In the genomic region with DNA sequence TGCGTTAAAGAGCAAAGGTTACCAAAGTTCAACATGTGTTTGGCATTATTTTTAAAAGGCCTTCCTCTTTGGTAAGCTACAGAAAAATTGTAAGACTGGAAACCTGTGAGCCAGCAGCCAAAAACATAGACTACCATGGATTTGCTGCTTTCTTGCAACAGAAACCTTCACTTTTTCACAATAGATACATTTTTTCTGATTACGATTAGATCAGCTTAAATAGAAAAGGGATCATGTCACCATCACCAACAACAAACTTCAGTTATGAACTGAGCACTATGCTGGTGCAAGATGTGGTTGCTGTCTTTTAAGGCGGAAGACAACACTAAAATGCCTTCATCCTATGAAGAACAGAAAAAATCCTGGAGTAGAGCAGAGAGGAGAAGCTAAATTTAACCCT, we compare ENCODE assay signal across 21 cellular contexts.
"Had no signal": no experiment of that assay in that cellular context is flagged by ENCODE, and none has a peak within 500 bp of the region (broad histone marks: within the 10 kb centered on the region; RNA-seq: fewer than 3 reads in every experiment).

No MANE protein-coding gene starts in this region.

- H3K36me3 ChIP-seq: colonic mucosa, prostate gland, spleen had no signal

- H3K27ac ChIP-seq: colonic mucosa, prostate gland, spleen, VCaP had no signal

- DNase-seq: activated CD4-positive, alpha-beta T cell treated with anti-CD3 and anti-CD28 coated beads for 1 hour; activated CD4-positive, alpha-beta T cell treated with anti-CD3 and anti-CD28 coated beads, Interleukin-2, amount 50 U/mL, for 48 hours; activated CD8-positive, alpha-beta memory T cell treated with anti-CD3 and anti-CD28 coated beads, Interleukin-2, amount 10 ng/mL, durations not matched to agents 7 days and 5 days; activated effector memory CD4-positive, alpha-beta T cell treated with Interleukin-2 at 50 U/mL for 16 hours; activated T-cell treated with anti-CD3 and anti-CD28 coated beads, Interleukin-2, amount 50 U/mL, for 24 hours; amniotic stem cell; caudate nucleus; colonic mucosa; effector memory CD4-positive, alpha-beta T cell; hypothalamus; kidney glomerular epithelial cell; mesenchymal stem cell; natural killer cell; right cardiac atrium; spleen; stimulated activated naive CD8-positive, alpha-beta T cell treated with anti-CD3 and anti-CD28 coated beads, Interleukin-15, amount 100 ng/mL, for 72 hours; T-helper 1 cell; T1000 had no signal

- H3K4me3 Mint-ChIP-seq: activated CD8-positive, alpha-beta memory T cell treated with anti-CD3 and anti-CD28 coated beads, Interleukin-2, amount 10 ng/mL, durations not matched to agents 7 days and 5 days; activated naive CD4-positive, alpha-beta T cell treated with anti-CD3 and anti-CD28 coated beads, Interleukin-2, amount 50 U/mL, for 24 hours; activated T-cell treated with anti-CD3 and anti-CD28 coated beads, Interleukin-2, amount 50 U/mL, for 24 hours; natural killer cell; stimulated activated naive CD8-positive, alpha-beta T cell treated with anti-CD3 and anti-CD28 coated beads, Interleukin-15, amount 100 ng/mL, for 72 hours had no signal

- H3K9me3 ChIP-seq: colonic mucosa, prostate gland, spleen had no signal

- H3K27ac Mint-ChIP-seq: activated CD8-positive, alpha-beta memory T cell treated with anti-CD3 and anti-CD28 coated beads, Interleukin-2, amount 10 ng/mL, durations not matched to agents 7 days and 5 days; activated naive CD4-positive, alpha-beta T cell treated with anti-CD3 and anti-CD28 coated beads, Interleukin-2, amount 50 U/mL, for 24 hours; activated T-cell treated with anti-CD3 and anti-CD28 coated beads, Interleukin-2, amount 50 U/mL, for 24 hours; natural killer cell had no signal

- H3K36me3 Mint-ChIP-seq: activated CD8-positive, alpha-beta memory T cell treated with anti-CD3 and anti-CD28 coated beads, Interleukin-2, amount 10 ng/mL, durations not matched to agents 7 days and 5 days; activated naive CD4-positive, alpha-beta T cell treated with anti-CD3 and anti-CD28 coated beads, Interleukin-2, amount 50 U/mL, for 24 hours; natural killer cell had no signal

- H3K4me1 ChIP-seq: prostate gland had no signal

- ATAC-seq: activated CD8-positive, alpha-beta memory T cell treated with anti-CD3 and anti-CD28 coated beads, Interleukin-2, amount 10 ng/mL, durations not matched to agents 7 days and 5 days; natural killer cell; right cardiac atrium; stimulated activated naive CD8-positive, alpha-beta T cell treated with anti-CD3 and anti-CD28 coated beads, Interleukin-15, amount 100 ng/mL, for 72 hours had no signal

- H3K27me3 ChIP-seq: colonic mucosa, spleen had no signal

- H3K27me3 Mint-ChIP-seq: activated CD8-positive, alpha-beta memory T cell treated with anti-CD3 and anti-CD28 coated beads, Interleukin-2, amount 10 ng/mL, durations not matched to agents 7 days and 5 days; activated naive CD4-positive, alpha-beta T cell treated with anti-CD3 and anti-CD28 coated beads, Interleukin-2, amount 50 U/mL, for 24 hours had no signal

- H3K9me3 Mint-ChIP-seq: activated naive CD4-positive, alpha-beta T cell treated with anti-CD3 and anti-CD28 coated beads, Interleukin-2, amount 50 U/mL, for 24 hours; activated T-cell treated with anti-CD3 and anti-CD28 coated beads, Interleukin-2, amount 50 U/mL, for 24 hours; natural killer cell; stimulated activated naive CD8-positive, alpha-beta T cell treated with anti-CD3 and anti-CD28 coated beads, Interleukin-15, amount 100 ng/mL, for 72 hours had no signal

- H3K4me1 Mint-ChIP-seq: activated CD8-positive, alpha-beta memory T cell treated with anti-CD3 and anti-CD28 coated beads, Interleukin-2, amount 10 ng/mL, durations not matched to agents 7 days and 5 days; activated naive CD4-positive, alpha-beta T cell treated with anti-CD3 and anti-CD28 coated beads, Interleukin-2, amount 50 U/mL, for 24 hours; natural killer cell; stimulated activated naive CD8-positive, alpha-beta T cell treated with anti-CD3 and anti-CD28 coated beads, Interleukin-15, amount 100 ng/mL, for 72 hours had no signal

- H3K4me3 ChIP-seq: colonic mucosa, prostate gland, spleen had no signal
